In the genomic region with DNA sequence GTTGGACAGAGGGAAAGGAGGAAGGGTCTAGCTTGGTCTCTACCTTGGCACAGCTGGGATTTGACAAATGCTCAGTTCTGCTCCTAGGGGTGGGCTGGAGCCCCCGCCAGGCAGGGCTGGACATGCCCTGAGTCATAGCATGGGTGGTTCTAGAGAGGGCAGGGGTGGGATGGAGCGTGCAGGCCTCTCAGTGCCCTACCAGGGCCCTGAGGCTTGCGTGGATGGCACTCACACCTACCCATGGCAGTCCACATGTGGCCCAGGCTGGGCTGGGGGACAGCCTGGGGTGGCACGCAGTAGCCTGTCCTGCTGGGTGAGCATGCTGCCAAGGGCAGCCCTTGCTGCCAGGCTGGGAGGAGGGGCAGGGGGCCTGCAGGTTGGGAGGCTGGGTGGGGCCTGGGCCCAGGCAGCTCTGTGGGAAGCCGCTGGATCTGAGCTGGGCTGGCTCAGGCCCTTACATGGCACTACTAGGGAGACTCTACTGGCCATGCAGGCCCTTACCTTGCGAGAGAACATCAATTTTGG, we compare ENCODE assay signal across 18 cellular contexts. TPM values are rescaled to one million over a fixed set of nuclear protein-coding genes. Genes with fewer than 3 reads are reported as not detected.
DNase-seq lines count a peak whose midpoint lies in the region; ATAC-seq, FAIRE-seq and TF ChIP-seq lines count a peak whose summit lies in the region.
"Had no signal": no experiment of that assay in that cellular context is flagged by ENCODE, and none has a peak within 500 bp of the region (broad histone marks: within the 10 kb centered on the region; RNA-seq: fewer than 3 reads in every experiment).

No MANE protein-coding gene starts in this region.

- H3K79me1 ChIP-seq in H9 (ENCODE audit: insufficient read depth, low read depth, low read length, poor library complexity, severe bottlenecking), result no peaks in the 10 kb centered on the region

- no peak for TF ChIP-seq EP300 in HepG2 (IDR thresholded peaks at IDR 0.05; ENCODE audit: low read depth in 2 of 2, low read length in 2 of 2)
- no peak for TF ChIP-seq EP300 in HepG2 (CRISPR knock-in tag; IDR thresholded peaks at IDR 0.05; ENCODE audit: borderline replicate concordance)

- H3T11ph ChIP-seq in H9 (ENCODE audit: low read length), result no peak overlapping the region

- no peak overlapping the region for H2BK12ac ChIP-seq in H9 (ENCODE audit: insufficient read length, low read depth, low read length)

- H3K4ac ChIP-seq in H9 (ENCODE audit: low read depth, low read length), result no peak overlapping the region

- no peak overlapping the region for H4K8ac ChIP-seq in H9 (replicated peaks; ENCODE audit: insufficient read length, low read depth, low read length)

- H3K9me3 ChIP-seq in right cardiac atrium (ENCODE audit: control insufficient read depth, low read length) (no peaks in the 10 kb centered on the region), H9 (ENCODE audit: control insufficient read depth, low read depth, low read length) (no peaks in the 10 kb centered on the region), HepG2 (ENCODE audit: low read length) (no peaks in the 10 kb centered on the region)
- H3K9me3 ChIP-seq: BLaER1 had no signal

- intact Hi-C loops in right cardiac atrium (cut with DNase I) (no loop called here), Right ventricle myocardium inferior (cut with DNase I) (no loop called here), HepG2 (cut with micrococcal nuclease; ENCODE audit: unreplicated experiment) (no loop called here)

- in situ Hi-C loops in HepG2 (cut with HindIII; ENCODE audit: extremely low pct_ligation_motif_present, low pct_unique_long_range_greater_than_20kb), result no loop called here

- H3K4me3 Mint-ChIP-seq in H9, result no peak overlapping the region
- no peak overlapping the region for H3K4me3 Mint-ChIP-seq in stimulated activated memory B cell treated with anti-CD40 and anti-IgM and Interleukin-4, amounts not matched to agents 10 μg/mL and 1 μg/mL and 100 μg/mL, for 72 hours
- H3K4me3 Mint-ChIP-seq: CD8-positive, alpha-beta T cell had no signal

- no peak overlapping the region for H3K23ac ChIP-seq in H9 (ENCODE audit: insufficient read length, low read depth, low read length)

- 96% methylated on average over 6 of the region's 6 CpGs for WGBS in right cardiac atrium
- WGBS in H9 (ENCODE audit: extremely low coverage, insufficient read length, low lambda C conversion rate), result no CpG with 5 or more reads among the region's 6 CpGs
- 14% methylated on average over 1 of the region's 6 CpGs for WGBS in HepG2 (ENCODE audit: low lambda C conversion rate)

- no peaks in the 10 kb centered on the region; the same call in none of the 2 replicates for H3K27me3 Mint-ChIP-seq in H9 (ENCODE audit: low read depth)
- peaks cover 28% of the 10 kb centered on the region for H3K27me3 Mint-ChIP-seq in stimulated activated memory B cell treated with anti-CD40 and anti-IgM and Interleukin-4, amounts not matched to agents 10 μg/mL and 1 μg/mL and 100 μg/mL, for 72 hours

- H3K27ac Mint-ChIP-seq in H9, result peak overlapping the region in 2 of 3 experiments; percentile 40 to 61; a peak in 1 of 7 replicates
- no peak overlapping the region for H3K27ac Mint-ChIP-seq in stimulated activated memory B cell treated with anti-CD40 and anti-IgM and Interleukin-4, amounts not matched to agents 10 μg/mL and 1 μg/mL and 100 μg/mL, for 72 hours
- H3K27ac Mint-ChIP-seq: CD8-positive, alpha-beta T cell had no signal

- H3K4me1 Mint-ChIP-seq in H9, result no peaks in the 10 kb centered on the region
- H3K4me1 Mint-ChIP-seq in stimulated activated memory B cell treated with anti-CD40 and anti-IgM and Interleukin-4, amounts not matched to agents 10 μg/mL and 1 μg/mL and 100 μg/mL, for 72 hours, result no peaks in the 10 kb centered on the region

- H3K18ac ChIP-seq in H9 (ENCODE audit: insufficient read length, low read depth, low read length), result no peak overlapping the region

- no peak for FAIRE-seq in HepG2 (lab: Jason Lieb, UNC)

- H2BK15ac ChIP-seq in H9 (ENCODE audit: low read depth, low read length), result no peak overlapping the region

- no peak overlapping the region for H3K14ac ChIP-seq in H9 (ENCODE audit: insufficient read depth, low read length)

- H2BK20ac ChIP-seq in H9 (ENCODE audit: low read depth, low read length, poor library complexity, severe bottlenecking), result no peak overlapping the region

- ATAC-seq in right cardiac atrium, result peak; percentile 29 to 33
- no peak for ATAC-seq in Right ventricle myocardium inferior
- ATAC-seq in HepG2, result peak; percentile 47; the same call in 2 of the 3 replicates
- ATAC-seq in stimulated activated memory B cell treated with anti-CD40 and anti-IgM and Interleukin-4, amounts not matched to agents 10 μg/mL and 1 μg/mL and 100 μg/mL, for 72 hours, result peak; percentile 31
- no peak for ATAC-seq in GM21825 (IDR thresholded peaks at IDR 0.05; ENCODE audit: unreplicated experiment)
- ATAC-seq in GM18861 (IDR thresholded peaks at IDR 0.05; ENCODE audit: unreplicated experiment), result no peak
- ATAC-seq: CD8-positive, alpha-beta T cell had no signal

- no peak overlapping the region for H3K4me3 ChIP-seq in right cardiac atrium (ENCODE audit: low read length)
- H3K4me3 ChIP-seq in HepG2 (replicated peaks in 1 of 3; ENCODE audit: insufficient read depth in 1 of 3, low read depth in 2 of 3, low read length in 3 of 3), result no peak overlapping the region
- H3K4me3 ChIP-seq: BLaER1 had no signal

- no peaks in the 10 kb centered on the region for H3K36me3 Mint-ChIP-seq in H9 (ENCODE audit: insufficient read depth in 1 of 3, low read depth in 3 of 3)
- no peaks in the 10 kb centered on the region for H3K36me3 Mint-ChIP-seq in stimulated activated memory B cell treated with anti-CD40 and anti-IgM and Interleukin-4, amounts not matched to agents 10 μg/mL and 1 μg/mL and 100 μg/mL, for 72 hours
- H3K36me3 Mint-ChIP-seq: CD8-positive, alpha-beta T cell had no signal

- H3K9me3 Mint-ChIP-seq in H9, result no peaks in the 10 kb centered on the region; a peak in 1 of 5 replicates
- H3K9me3 Mint-ChIP-seq in stimulated activated memory B cell treated with anti-CD40 and anti-IgM and Interleukin-4, amounts not matched to agents 10 μg/mL and 1 μg/mL and 100 μg/mL, for 72 hours, result no peaks in the 10 kb centered on the region
- H3K9me3 Mint-ChIP-seq: CD8-positive, alpha-beta T cell had no signal

- no peaks in the 10 kb centered on the region for H4K20me1 ChIP-seq in H9 (ENCODE audit: control insufficient read depth, insufficient read depth, insufficient read length)
- H4K20me1 ChIP-seq in HepG2 (ENCODE audit: insufficient read depth, low read length), result 0 out of 2 replicates have a peak, but pooled peaks cover 4% of the 10 kb centered on the region
- H4K20me1 ChIP-seq: BLaER1 had no signal

- no peak for TF ChIP-seq POLR2A in HepG2 (IDR thresholded peaks at IDR 0.05; ENCODE audit: insufficient read depth in 1 of 2, low read depth in 2 of 2, low read length in 2 of 2)

- H3K79me2 ChIP-seq in H9 (ENCODE audit: insufficient read depth, low read length) (no peaks in the 10 kb centered on the region), HepG2 (ENCODE audit: insufficient read depth, low read length) (no peaks in the 10 kb centered on the region)

- H4K91ac ChIP-seq in H9 (ENCODE audit: insufficient read length, low read depth, low read length), result no peak overlapping the region

- POLR2A ChIA-PET in HepG2 (lab: Yijun Ruan, JAX), result no interaction called here

- CTCF ChIA-PET in HepG2 (lab: Yijun Ruan, JAX; ENCODE audit: low intra/inter-chr PET ratio, low total read pairs), result no interaction called here

- no peak for TF ChIP-seq RAD21 in HepG2 (CRISPR knock-in tag; IDR thresholded peaks at IDR 0.05)

- H3K4me2 ChIP-seq in H9 (ENCODE audit: insufficient read depth, insufficient read length, low read length), result no peak overlapping the region
- no peak overlapping the region for H3K4me2 ChIP-seq in HepG2 (ENCODE audit: low read depth, low read length)
- H3K4me2 ChIP-seq: BLaER1 had no signal

- no peaks in the 10 kb centered on the region for H3K23me2 ChIP-seq in H9 (ENCODE audit: insufficient read length, low read depth, low read length, poor library complexity, severe bottlenecking)

- H2AFZ ChIP-seq in H9 (ENCODE audit: low read length), result no peak overlapping the region
- no peak overlapping the region for H2AFZ ChIP-seq in HepG2 (ENCODE audit: low read length)

- no peak for TF ChIP-seq CTCF in H9 (conservative IDR thresholded peaks at IDR 0.05)
- TF ChIP-seq CTCF in HepG2 (CRISPR knock-in tag; IDR thresholded peaks at IDR 0.05), result no peak

- no peak overlapping the region for H4K5ac ChIP-seq in H9 (ENCODE audit: insufficient read length, low read depth, low read length)

- no peak overlapping the region for H2BK120ac ChIP-seq in H9 (ENCODE audit: low read depth, low read length, poor library complexity, severe bottlenecking)

- DNase-seq in right cardiac atrium, result peak in 1 of 3 donors; percentile 50
- no peak for DNase-seq in Right ventricle myocardium inferior (ENCODE audit: missing footprints)
- DNase-seq in H9, result no peak
- no peak for DNase-seq in HepG2 (ENCODE audit: low spot score)
- no peak for DNase-seq in GM19238 (ENCODE audit: insufficient read length, low spot score)
- DNase-seq: Calu3, DMS79 treated with DMSO at 0.1 percent for 48 hours, GF-D8, GOT3, H7 had no signal

- H2AK5ac ChIP-seq in H9 (ENCODE audit: insufficient read length, low read length), result no peak overlapping the region

- no peak overlapping the region for H3K27ac ChIP-seq in right cardiac atrium (ENCODE audit: low read length)
- H3K27ac ChIP-seq in H9 (ENCODE audit: insufficient read length, low read depth, low read length), result no peak overlapping the region
- H3K27ac ChIP-seq in HepG2 (ENCODE audit: extremely low read length, insufficient read depth, low read length), result no peak overlapping the region
- H3K27ac ChIP-seq: 22Rv1, BLaER1 had no signal

- no peak overlapping the region for H2BK5ac ChIP-seq in H9 (ENCODE audit: insufficient read length, low read length)

- H3K4me1 ChIP-seq in right cardiac atrium (ENCODE audit: control insufficient read depth, insufficient read depth, low read length), result no peaks in the 10 kb centered on the region
- no peaks in the 10 kb centered on the region for H3K4me1 ChIP-seq in H9 (ENCODE audit: insufficient read depth, low read length)
- H3K4me1 ChIP-seq in HepG2 (ENCODE audit: insufficient read depth, low read length), result no peaks in the 10 kb centered on the region

- BruUV-seq in HepG2 (replicated peaks; lab: Mats Ljungman, UMichigan), result no TSS peak

- H3K56ac ChIP-seq in H9 (ENCODE audit: insufficient read length, low read depth, low read length), result no peak overlapping the region

- H3K27me3 ChIP-seq in right cardiac atrium (ENCODE audit: control insufficient read depth, insufficient read depth) (no peaks in the 10 kb centered on the region), H9 (ENCODE audit: insufficient read depth, low read length) (no peaks in the 10 kb centered on the region), HepG2 (ENCODE audit: control insufficient read depth in 1 of 2, insufficient read depth in 2 of 2, low read length in 2 of 2) (peaks cover 2 to 26% of the 10 kb centered on the region in 2 experiments; a peak in 3 of 5 replicates)
- H3K27me3 ChIP-seq: BLaER1 had no signal

- H3K9ac ChIP-seq in H9 (ENCODE audit: extremely low read depth, insufficient read length, low read length) (no peak overlapping the region), HepG2 (ENCODE audit: insufficient read depth, low read depth, low read length) (no peak overlapping the region)
- H3K9ac ChIP-seq: BLaER1 had no signal

- no peaks in the 10 kb centered on the region for H3K36me3 ChIP-seq in HepG2 (replicated peaks in 1 of 2; ENCODE audit: control insufficient read depth in 1 of 2, insufficient read depth in 2 of 2, low read length in 2 of 2)
- H3K36me3 ChIP-seq: BLaER1 had no signal

RNA-seq across cellular contexts. Expression of gene DOC2B, which starts 11.3 kb away (rescaled TPM):
- total RNA-seq in right cardiac atrium (1 to 10 TPM; 2.3 to 5.3 (median 3.0) TPM), Right ventricle myocardium inferior (4.5 TPM), H9 (2021) (1.9 and 2.1 TPM in 2 replicates), HepG2 (2016; rRNA removed; fragmentation: Illumina TruSeq; extraction: Trizol) (0.22 TPM in 1 of 2 replicates, not detected in the other)
- polyA plus RNA-seq in right cardiac atrium (2.8 TPM), HepG2 (2011; rRNA removed) (0.09 and 0.77 TPM in 2 replicates)
- total RNA-seq in HepG2 (2016; cell fraction: cytosol; rRNA removed; fragmentation: Illumina TruSeq; extraction: Trizol; ENCODE audit: low read depth), result 0.09 and 0.30 TPM in 2 replicates
- 0.04 TPM in 1 of 2 replicates, not detected in the other for total RNA-seq in HepG2 (2016; cell fraction: insoluble cytoplasmic fraction; rRNA removed; fragmentation: Illumina TruSeq; extraction: Trizol)
- 0.06 and 0.38 TPM in 2 replicates for total RNA-seq in HepG2 (2016; cell fraction: membrane; rRNA removed; fragmentation: Illumina TruSeq; extraction: Trizol)
- total RNA-seq in HepG2 (2016; cell fraction: nucleus; rRNA removed; fragmentation: Illumina TruSeq; extraction: Trizol), result 0.06 TPM in 1 of 2 replicates, not detected in the other
- polyA plus RNA-seq in HepG2 (2011; cell fraction: cytosol; rRNA removed), result 0.21 and 0.25 TPM in 2 replicates
- 0.31 and 0.33 TPM in 2 replicates for polyA plus RNA-seq in HepG2 (2011; cell fraction: nucleus; rRNA removed)
- 0.05 and 0.23 TPM in 2 replicates for polyA plus RNA-seq in HepG2 (2012)
- 0.08 and 0.34 TPM in 2 replicates for polyA plus RNA-seq in HepG2 (2016; cell fraction: cytosol; fragmentation: Illumina TruSeq; extraction: Trizol; ENCODE audit: low read depth)
- polyA plus RNA-seq in HepG2 (2016; cell fraction: insoluble cytoplasmic fraction; fragmentation: Illumina TruSeq; extraction: Trizol; ENCODE audit: low read depth), result not detected in 2 replicates
- 0.33 TPM in 1 of 2 replicates, not detected in the other for polyA plus RNA-seq in HepG2 (2016; cell fraction: membrane; fragmentation: Illumina TruSeq; extraction: Trizol; ENCODE audit: low read depth)
- polyA plus RNA-seq in HepG2 (2016; cell fraction: nucleus; fragmentation: Illumina TruSeq; extraction: Trizol; ENCODE audit: insufficient read depth, low read depth), result 0.22 and 0.36 TPM in 2 replicates
- polyA minus RNA-seq in HepG2 (2011; rRNA and poly(A)+ RNA removed; ENCODE audit: low replicate concordance), result 0.08 TPM in 1 of 2 replicates, not detected in the other
- polyA minus RNA-seq in HepG2 (2011; cell fraction: cytosol; rRNA and poly(A)+ RNA removed), result 0.40 TPM in 1 of 2 replicates, not detected in the other
- polyA minus RNA-seq in HepG2 (2011; cell fraction: nucleus; rRNA and poly(A)+ RNA removed), result 0.13 TPM in 1 of 2 replicates, not detected in the other
- polyA plus RNA-seq: AG04450 had no signal

RNA-seq across cellular contexts. Expression of gene SCGB1C2, which starts 32.8 kb away (rescaled TPM):
- total RNA-seq in right cardiac atrium (not detected), Right ventricle myocardium inferior (not detected), H9 (2021) (not detected in 2 replicates), HepG2 (2016; rRNA removed; fragmentation: Illumina TruSeq; extraction: Trizol) (not detected in 2 replicates)
- polyA plus RNA-seq in right cardiac atrium (not detected), HepG2 (2011; rRNA removed) (not detected in 2 replicates)
- not detected in 2 replicates for total RNA-seq in HepG2 (2016; cell fraction: cytosol; rRNA removed; fragmentation: Illumina TruSeq; extraction: Trizol; ENCODE audit: low read depth)
- total RNA-seq in HepG2 (2016; cell fraction: insoluble cytoplasmic fraction; rRNA removed; fragmentation: Illumina TruSeq; extraction: Trizol), result not detected in 2 replicates
- total RNA-seq in HepG2 (2016; cell fraction: membrane; rRNA removed; fragmentation: Illumina TruSeq; extraction: Trizol), result not detected in 2 replicates
- total RNA-seq in HepG2 (2016; cell fraction: nucleus; rRNA removed; fragmentation: Illumina TruSeq; extraction: Trizol), result not detected in 2 replicates
- polyA plus RNA-seq in HepG2 (2011; cell fraction: cytosol; rRNA removed), result not detected in 2 replicates
- polyA plus RNA-seq in HepG2 (2011; cell fraction: nucleus; rRNA removed), result not detected in 2 replicates
- not detected in 2 replicates for polyA plus RNA-seq in HepG2 (2012)
- not detected in 2 replicates for polyA plus RNA-seq in HepG2 (2016; cell fraction: cytosol; fragmentation: Illumina TruSeq; extraction: Trizol; ENCODE audit: low read depth)
- not detected in 2 replicates for polyA plus RNA-seq in HepG2 (2016; cell fraction: insoluble cytoplasmic fraction; fragmentation: Illumina TruSeq; extraction: Trizol; ENCODE audit: low read depth)
- polyA plus RNA-seq in HepG2 (2016; cell fraction: membrane; fragmentation: Illumina TruSeq; extraction: Trizol; ENCODE audit: low read depth), result not detected in 2 replicates
- polyA plus RNA-seq in HepG2 (2016; cell fraction: nucleus; fragmentation: Illumina TruSeq; extraction: Trizol; ENCODE audit: insufficient read depth, low read depth), result not detected in 2 replicates
- polyA minus RNA-seq in HepG2 (2011; rRNA and poly(A)+ RNA removed; ENCODE audit: low replicate concordance), result not detected in 2 replicates
- not detected in 2 replicates for polyA minus RNA-seq in HepG2 (2011; cell fraction: cytosol; rRNA and poly(A)+ RNA removed)
- polyA minus RNA-seq in HepG2 (2011; cell fraction: nucleus; rRNA and poly(A)+ RNA removed), result not detected in 2 replicates
- total RNA-seq: A673; Calu3; CD8-positive, alpha-beta T cell; H7 had no signal
- polyA plus RNA-seq: AG04450 had no signal

Comparison
In these comparisons a context has a peak if more than half of its experiments do, and no peak if none do; other contexts are left out.
1. ATAC-seq: peak in right cardiac atrium (2 of 2), HepG2 (single experiment) and stimulated activated memory B cell treated with anti-CD40 and anti-IgM and Interleukin-4, amounts not matched to agents 10 μg/mL and 1 μg/mL and 100 μg/mL, for 72 hours (single experiment); none in Right ventricle myocardium inferior (single experiment), GM21825 (single experiment) and GM18861 (single experiment).